ENCODE assay signal across 10 cellular contexts in the genomic region with DNA sequence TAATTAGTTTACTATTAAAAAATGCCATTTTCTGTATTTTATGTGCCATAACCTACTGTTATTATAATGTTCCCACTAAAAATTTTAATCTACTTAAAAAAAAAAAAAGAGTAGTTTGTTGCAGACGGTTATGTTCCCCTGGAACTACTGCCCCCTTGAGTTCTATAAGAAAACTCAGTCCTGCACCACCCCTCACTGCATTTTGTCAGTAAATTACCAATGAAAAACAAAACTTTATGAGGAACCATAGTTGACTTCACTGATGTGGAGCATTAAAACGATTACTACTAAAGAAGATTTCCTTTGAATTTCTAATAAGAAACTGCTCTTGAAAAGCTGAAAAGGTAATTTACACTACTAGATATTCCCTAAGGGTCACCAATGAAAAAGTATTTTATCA.
DNase-seq lines count a peak whose midpoint lies in the region; ATAC-seq and TF ChIP-seq lines count a peak whose summit lies in the region.
"Had no signal": no experiment of that assay in that cellular context is flagged by ENCODE, and none has a peak within 500 bp of the region (broad histone marks: within the 10 kb centered on the region; RNA-seq: fewer than 3 reads in every experiment).

No MANE protein-coding gene starts in this region.

- TF ChIP-seq CTCF in WTC11 (IDR thresholded peaks at IDR 0.05) (peak; percentile 46), lower lobe of right lung (IDR thresholded peaks at IDR 0.05) (peak; percentile 29)

- H3K4me1 Mint-ChIP-seq in WTC11, result peaks cover 29% of the 10 kb centered on the region

- H3K9me3 Mint-ChIP-seq in WTC11, result peaks cover 4% of the 10 kb centered on the region; the same call in 1 of the 2 replicates
- H3K9me3 Mint-ChIP-seq: dendritic cell treated with granulocyte-macrophage colony-stimulating factor and Interleukin-4, amounts not matched to agents 40 ng/mL and 50 ng/mL, for 4 days; T-helper 1 cell treated with Interleukin-12 subunit alpha and Interleukin-12 subunit beta and Interleukin-4 antibody, amounts not matched to agents 30 μg/mL and 1 μg/mL, for 36 hours had no signal

- intact Hi-C loops in lower lobe of right lung (cut with DNase I), result no loop called here

- H3K4me1 ChIP-seq in lower lobe of right lung, result no peaks in the 10 kb centered on the region
- H3K4me1 ChIP-seq: sigmoid colon had no signal

- ATAC-seq in WTC11, result peak; percentile 77
- ATAC-seq in lower lobe of right lung, result no peak
- ATAC-seq in GM18517 (IDR thresholded peaks at IDR 0.05; ENCODE audit: unreplicated experiment), result no peak

- DNase-seq in EL, result peak; percentile 19
- peak; percentile 20 for DNase-seq in HEK293T (ENCODE audit: extremely low spot score)
- DNase-seq in WTC11 (ENCODE audit: low spot score), result no peak
- no peak for DNase-seq in lower lobe of right lung
- no peak for DNase-seq in amniotic stem cell (lab: John Stamatoyannopoulos, UW)
- no peak for DNase-seq in stimulated activated naive CD4-positive, alpha-beta T cell treated with Interleukin-2 at 50 U/mL for 16 hours (lab: John Stamatoyannopoulos, UW)
- DNase-seq: sigmoid colon had no signal

- H3K27me3 Mint-ChIP-seq in WTC11 (ENCODE audit: low read depth), result no peaks in the 10 kb centered on the region
- H3K27me3 Mint-ChIP-seq: dendritic cell treated with granulocyte-macrophage colony-stimulating factor and Interleukin-4, amounts not matched to agents 40 ng/mL and 50 ng/mL, for 4 days had no signal

- H3K4me3 Mint-ChIP-seq in WTC11, result no peak overlapping the region
- H3K4me3 Mint-ChIP-seq: dendritic cell treated with granulocyte-macrophage colony-stimulating factor and Interleukin-4, amounts not matched to agents 40 ng/mL and 50 ng/mL, for 4 days; T-helper 1 cell treated with Interleukin-12 subunit alpha and Interleukin-12 subunit beta and Interleukin-4 antibody, amounts not matched to agents 30 μg/mL and 1 μg/mL, for 36 hours had no signal

- H3K9me3 ChIP-seq in lower lobe of right lung, result no peaks in the 10 kb centered on the region
- H3K9me3 ChIP-seq: sigmoid colon had no signal

- H3K36me3 ChIP-seq in lower lobe of right lung, result no peaks in the 10 kb centered on the region
- H3K36me3 ChIP-seq: sigmoid colon had no signal

- CTCF ChIA-PET in HEK293T (lab: Yijun Ruan, JAX) (interaction anchor here (0.6 kb wide), 2 partner anchors 32 to 51 kb away, joined by 3 read pairs; no protein-coding TSS in a partner anchor), WTC11 (lab: Charles Lee) (interaction anchor here (1.3 kb wide), 1 partner anchor 15 kb away, joined by 3 read pairs; no protein-coding TSS in a partner anchor)

- H3K4me3 ChIP-seq in lower lobe of right lung, result no peak overlapping the region
- H3K4me3 ChIP-seq: sigmoid colon had no signal

- no peaks in the 10 kb centered on the region for H3K27me3 ChIP-seq in lower lobe of right lung (ENCODE audit: low read depth)
- H3K27me3 ChIP-seq: sigmoid colon had no signal

- POLR2A ChIA-PET in HEK293T (lab: Yijun Ruan, JAX) (no interaction called here), WTC11 (lab: Charles Lee) (no interaction called here)

- H3K36me3 Mint-ChIP-seq in WTC11, result no peaks in the 10 kb centered on the region

- no peak overlapping the region for H3K27ac Mint-ChIP-seq in WTC11
- H3K27ac Mint-ChIP-seq: dendritic cell treated with granulocyte-macrophage colony-stimulating factor and Interleukin-4, amounts not matched to agents 40 ng/mL and 50 ng/mL, for 4 days; T-helper 1 cell treated with Interleukin-12 subunit alpha and Interleukin-12 subunit beta and Interleukin-4 antibody, amounts not matched to agents 30 μg/mL and 1 μg/mL, for 36 hours had no signal

- no peak overlapping the region for H3K27ac ChIP-seq in lower lobe of right lung
- H3K27ac ChIP-seq: sigmoid colon had no signal

TF ChIP-seq in HEK293T, 16 proteins besides CTCF, POLR2A, EP300 and RAD21:
- TF ChIP-seq CTBP1 (IDR thresholded peaks at IDR 0.05; ENCODE audit: borderline replicate concordance), result no peak
- TF ChIP-seq ELF4 (IDR thresholded peaks at IDR 0.05), result no peak
- TF ChIP-seq HDGF (IDR thresholded peaks at IDR 0.05; ENCODE audit: borderline replicate concordance), result no peak
- TF ChIP-seq ZNF384 (IDR thresholded peaks at IDR 0.05), result peak; percentile 85

TF ChIP-seq in WTC11, 78 proteins besides CTCF, POLR2A, EP300 and RAD21:
- TF ChIP-seq NR3C1 (CRISPR knock-in tag; conservative IDR thresholded peaks at IDR 0.05; ENCODE audit: low read depth) (no peak), ZNF416 (CRISPR knock-in tag; IDR thresholded peaks at IDR 0.05) (no peak), TEAD4 (CRISPR knock-in tag; IDR thresholded peaks at IDR 0.05) (no peak), SMAD3 (CRISPR knock-in tag; IDR thresholded peaks at IDR 0.05; ENCODE audit: borderline replicate concordance) (no peak), NFYB (CRISPR knock-in tag; conservative IDR thresholded peaks at IDR 0.05; ENCODE audit: low read depth) (no peak), NFATC4 (CRISPR knock-in tag; IDR thresholded peaks at IDR 0.05) (no peak), IRF2 (CRISPR knock-in tag; IDR thresholded peaks at IDR 0.05; ENCODE audit: borderline replicate concordance, low read depth) (no peak), JAZF1 (CRISPR knock-in tag; IDR thresholded peaks at IDR 0.05) (no peak), ZNF263 (CRISPR knock-in tag; IDR thresholded peaks at IDR 0.05; ENCODE audit: low read depth) (no peak)
- TF ChIP-seq, protein P1, sequence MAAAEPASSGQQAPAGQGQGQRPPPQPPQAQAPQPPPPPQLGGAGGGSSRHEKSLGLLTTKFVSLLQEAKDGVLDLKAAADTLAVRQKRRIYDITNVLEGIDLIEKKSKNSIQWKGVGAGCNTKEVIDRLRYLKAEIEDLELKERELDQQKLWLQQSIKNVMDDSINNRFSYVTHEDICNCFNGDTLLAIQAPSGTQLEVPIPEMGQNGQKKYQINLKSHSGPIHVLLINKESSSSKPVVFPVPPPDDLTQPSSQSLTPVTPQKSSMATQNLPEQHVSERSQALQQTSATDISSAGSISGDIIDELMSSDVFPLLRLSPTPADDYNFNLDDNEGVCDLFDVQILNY (CRISPR knock-in tag; IDR thresholded peaks at IDR 0.05), result no peak
- TF ChIP-seq, protein P2, sequence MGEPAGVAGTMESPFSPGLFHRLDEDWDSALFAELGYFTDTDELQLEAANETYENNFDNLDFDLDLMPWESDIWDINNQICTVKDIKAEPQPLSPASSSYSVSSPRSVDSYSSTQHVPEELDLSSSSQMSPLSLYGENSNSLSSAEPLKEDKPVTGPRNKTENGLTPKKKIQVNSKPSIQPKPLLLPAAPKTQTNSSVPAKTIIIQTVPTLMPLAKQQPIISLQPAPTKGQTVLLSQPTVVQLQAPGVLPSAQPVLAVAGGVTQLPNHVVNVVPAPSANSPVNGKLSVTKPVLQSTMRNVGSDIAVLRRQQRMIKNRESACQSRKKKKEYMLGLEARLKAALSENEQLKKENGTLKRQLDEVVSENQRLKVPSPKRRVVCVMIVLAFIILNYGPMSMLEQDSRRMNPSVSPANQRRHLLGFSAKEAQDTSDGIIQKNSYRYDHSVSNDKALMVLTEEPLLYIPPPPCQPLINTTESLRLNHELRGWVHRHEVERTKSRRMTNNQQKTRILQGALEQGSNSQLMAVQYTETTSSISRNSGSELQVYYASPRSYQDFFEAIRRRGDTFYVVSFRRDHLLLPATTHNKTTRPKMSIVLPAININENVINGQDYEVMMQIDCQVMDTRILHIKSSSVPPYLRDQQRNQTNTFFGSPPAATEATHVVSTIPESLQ (CRISPR knock-in tag; IDR thresholded peaks at IDR 0.05), result no peak

Comparison
In these comparisons a context has a peak if more than half of its experiments do, and no peak if none do; other contexts are left out.
1. DNase-seq: peak in EL (single experiment) and HEK293T (single experiment); none in WTC11 (single experiment), lower lobe of right lung (single experiment), amniotic stem cell (single experiment) and stimulated activated naive CD4-positive, alpha-beta T cell treated with Interleukin-2 at 50 U/mL for 16 hours (single experiment).